Comparison of ENCODE assay signal across 30 cellular contexts in genomic region chrX:112967341-112967740, GRCh38.
DNase-seq lines count a peak whose midpoint lies in the region; ATAC-seq, FAIRE-seq and TF ChIP-seq lines count a peak whose summit lies in the region.
"Had no signal": no experiment of that assay in that cellular context is flagged by ENCODE, and none has a peak within 500 bp of the region (broad histone marks: within the 10 kb centered on the region; RNA-seq: fewer than 3 reads in every experiment).

No MANE protein-coding gene starts in this region.

- no peaks in the 10 kb centered on the region for H3K9me3 Mint-ChIP-seq in activated T-helper 17 cell treated with anti-CD3 and anti-CD28 coated beads, Interleukin-2, amount 50 U/mL, for 72 hours
- H3K9me3 Mint-ChIP-seq: CD8-positive, alpha-beta memory T cell; dendritic cell treated with granulocyte-macrophage colony-stimulating factor and Interleukin-4, amounts not matched to agents 40 ng/mL and 50 ng/mL, for 4 days; GM23338; natural killer cell; stimulated activated naive CD8-positive, alpha-beta T cell treated with anti-CD3 and anti-CD28 coated beads, Interleukin-15, amount 100 ng/mL, for 72 hours; T-helper 1 cell treated with Interleukin-12 subunit alpha and Interleukin-12 subunit beta and Interleukin-4 antibody, amounts not matched to agents 30 μg/mL and 1 μg/mL, for 36 hours had no signal

- TF ChIP-seq EP300 in HepG2 (IDR thresholded peaks at IDR 0.05; ENCODE audit: low read depth in 2 of 2, low read length in 2 of 2) (no peak), HepG2 (CRISPR knock-in tag; IDR thresholded peaks at IDR 0.05; ENCODE audit: borderline replicate concordance) (no peak)

- H3K27ac Mint-ChIP-seq in activated T-helper 17 cell treated with anti-CD3 and anti-CD28 coated beads, Interleukin-2, amount 50 U/mL, for 72 hours: no peak overlapping the region
- H3K27ac Mint-ChIP-seq: activated CD4-positive, alpha-beta T cell treated with anti-CD3 and anti-CD28 coated beads for 36 hours; CD8-positive, alpha-beta memory T cell; dendritic cell treated with granulocyte-macrophage colony-stimulating factor and Interleukin-4, amounts not matched to agents 40 ng/mL and 50 ng/mL, for 4 days; GM23338; natural killer cell; stimulated activated naive CD8-positive, alpha-beta T cell treated with anti-CD3 and anti-CD28 coated beads, Interleukin-15, amount 100 ng/mL, for 72 hours; T-helper 1 cell treated with Interleukin-12 subunit alpha and Interleukin-12 subunit beta and Interleukin-4 antibody, amounts not matched to agents 30 μg/mL and 1 μg/mL, for 36 hours had no signal

- TF ChIP-seq CTCF in HepG2 (CRISPR knock-in tag; IDR thresholded peaks at IDR 0.05): no peak
- no peak for TF ChIP-seq CTCF in right lobe of liver (IDR thresholded peaks at IDR 0.05)
- TF ChIP-seq CTCF in astrocyte of the spinal cord (IDR thresholded peaks at IDR 0.05; ENCODE audit: low read depth, low read length): no peak
- no peak for TF ChIP-seq CTCF in kidney epithelial cell (IDR thresholded peaks at IDR 0.05; ENCODE audit: insufficient read depth, low read length, poor library complexity, severe bottlenecking)
- TF ChIP-seq CTCF in dorsolateral prefrontal cortex (IDR thresholded peaks at IDR 0.05 in 54 of 56, conservative IDR thresholded peaks at IDR 0.05 in 2 of 56; ENCODE audit: low read depth in 1 of 56, partially characterized antibody in 56 of 56): no peak

- ATAC-seq in HepG2: no peak
- ATAC-seq in right lobe of liver: no peak
- no peak for ATAC-seq in activated T-helper 17 cell treated with anti-CD3 and anti-CD28 coated beads, Interleukin-2, amount 50 U/mL, for 72 hours (replicated peaks)
- ATAC-seq: activated CD4-positive, alpha-beta T cell treated with anti-CD3 and anti-CD28 coated beads for 36 hours; GM23338; heart right ventricle; left ventricle myocardium superior; natural killer cell; stimulated activated naive CD8-positive, alpha-beta T cell treated with anti-CD3 and anti-CD28 coated beads, Interleukin-15, amount 100 ng/mL, for 72 hours had no signal

- BruUV-seq in HepG2 (replicated peaks; lab: Mats Ljungman, UMichigan): no TSS peak

- H3K4me1 ChIP-seq in HepG2 (ENCODE audit: insufficient read depth, low read length): no peaks in the 10 kb centered on the region
- no peaks in the 10 kb centered on the region for H3K4me1 ChIP-seq in right lobe of liver
- H3K4me1 ChIP-seq: heart right ventricle, right atrium auricular region, thyroid gland had no signal

- FAIRE-seq in HepG2 (lab: Jason Lieb, UNC): no peak
- FAIRE-seq: HTR-8/SVneo had no signal

- TF ChIP-seq POLR2A in HepG2 (IDR thresholded peaks at IDR 0.05; ENCODE audit: insufficient read depth in 1 of 2, low read depth in 2 of 2, low read length in 2 of 2): no peak
- TF ChIP-seq POLR2A in right lobe of liver (IDR thresholded peaks at IDR 0.05): no peak

- H3K36me3 ChIP-seq in HepG2 (replicated peaks in 1 of 2; ENCODE audit: control insufficient read depth in 1 of 2, insufficient read depth in 2 of 2, low read length in 2 of 2): no peaks in the 10 kb centered on the region
- no peaks in the 10 kb centered on the region for H3K36me3 ChIP-seq in right lobe of liver
- no peaks in the 10 kb centered on the region for H3K36me3 ChIP-seq in kidney epithelial cell (ENCODE audit: control insufficient read depth, insufficient read depth, low read length)
- H3K36me3 ChIP-seq: heart right ventricle, right atrium auricular region, thyroid gland had no signal

- DNase-seq in HepG2 (ENCODE audit: low spot score) (peak; percentile 4), right lobe of liver (no peak), astrocyte of the spinal cord (ENCODE audit: low read depth, low spot score) (peak; percentile 1), kidney epithelial cell (ENCODE audit: low read depth) (peak; percentile 10), T-helper 2 cell (no peak), dorsolateral prefrontal cortex (no peak)
- no peak for DNase-seq in activated CD8-positive, alpha-beta memory T cell treated with anti-CD3 and anti-CD28 coated beads, Interleukin-2, amount 50 U/mL, for 4 hours
- DNase-seq: activated CD4-positive, alpha-beta T cell treated with anti-CD3 and anti-CD28 coated beads for 36 hours; activated naive CD4-positive, alpha-beta T cell treated with Interleukin-2 at 50 U/mL for 16 hours; activated T-cell treated with anti-CD3 and anti-CD28 coated beads, Interleukin-2, amount 50 U/mL, for 48 hours; CD8-positive, alpha-beta memory T cell; central memory CD4-positive, alpha-beta T cell; DMS53; GF-D8; heart right ventricle; left ventricle myocardium superior; natural killer cell; NCI-H1694 treated with DMSO at 0.1 percent for 48 hours; NCI-H2171; RPMI8226; stimulated activated naive CD8-positive, alpha-beta T cell treated with anti-CD3 and anti-CD28 coated beads, Interleukin-15, amount 100 ng/mL, for 72 hours; thyroid gland had no signal

- H3K4me2 ChIP-seq in HepG2 (ENCODE audit: low read depth, low read length): no peak overlapping the region
- H3K4me2 ChIP-seq: GM23338, KMS-11 had no signal

- no peaks in the 10 kb centered on the region for H4K20me1 ChIP-seq in HepG2 (ENCODE audit: insufficient read depth, low read length)

- 0% methylated on average over 1 of the region's 1 CpG for whole genome bisulfite sequencing in HepG2 (ENCODE audit: low lambda C conversion rate)
- WGBS in right lobe of liver (ENCODE audit: insufficient coverage, low coverage, low lambda C conversion rate, missing lambda C conversion rate): 86% methylated on average over 1 of the region's 1 CpG

- H2AFZ ChIP-seq in HepG2 (ENCODE audit: low read length): no peak overlapping the region
- H2AFZ ChIP-seq: GM23338 had no signal

- H3K27me3 ChIP-seq in HepG2 (ENCODE audit: control insufficient read depth in 1 of 2, insufficient read depth in 2 of 2, low read length in 2 of 2) (no peaks in the 10 kb centered on the region), right lobe of liver (no peaks in the 10 kb centered on the region), kidney epithelial cell (ENCODE audit: control insufficient read depth, insufficient read depth, low read length) (no peaks in the 10 kb centered on the region), dorsolateral prefrontal cortex (peaks cover 0 to 87% (median 35%) of the 10 kb centered on the region in 45 donors)
- H3K27me3 ChIP-seq: right atrium auricular region, thyroid gland had no signal

- H3K36me3 Mint-ChIP-seq in activated T-helper 17 cell treated with anti-CD3 and anti-CD28 coated beads, Interleukin-2, amount 50 U/mL, for 72 hours (ENCODE audit: low read depth): no peaks in the 10 kb centered on the region
- H3K36me3 Mint-ChIP-seq: CD8-positive, alpha-beta memory T cell; natural killer cell had no signal

- CTCF ChIA-PET in HepG2 (lab: Yijun Ruan, JAX; ENCODE audit: low intra/inter-chr PET ratio, low total read pairs): no interaction called here

- H3K9ac ChIP-seq in HepG2 (ENCODE audit: insufficient read depth, low read depth, low read length): no peak overlapping the region
- H3K9ac ChIP-seq: KMS-11 had no signal

- in situ Hi-C loops in HepG2 (cut with HindIII; ENCODE audit: extremely low pct_ligation_motif_present, low pct_unique_long_range_greater_than_20kb): no loop called here
- in situ Hi-C loops in astrocyte of the spinal cord (cut with HindIII; ENCODE audit: low sequenced_read_pairs): no loop called here

- H3K9me3 ChIP-seq in HepG2 (ENCODE audit: low read length) (no peaks in the 10 kb centered on the region), right lobe of liver (no peaks in the 10 kb centered on the region)
- H3K9me3 ChIP-seq: heart right ventricle, right atrium auricular region, thyroid gland had no signal

- H3K27me3 Mint-ChIP-seq in activated T-helper 17 cell treated with anti-CD3 and anti-CD28 coated beads, Interleukin-2, amount 50 U/mL, for 72 hours: no peaks in the 10 kb centered on the region
- H3K27me3 Mint-ChIP-seq: activated CD4-positive, alpha-beta T cell treated with anti-CD3 and anti-CD28 coated beads for 36 hours; CD8-positive, alpha-beta memory T cell; dendritic cell treated with granulocyte-macrophage colony-stimulating factor and Interleukin-4, amounts not matched to agents 40 ng/mL and 50 ng/mL, for 4 days; stimulated activated naive CD8-positive, alpha-beta T cell treated with anti-CD3 and anti-CD28 coated beads, Interleukin-15, amount 100 ng/mL, for 72 hours had no signal

- H3K79me2 ChIP-seq in HepG2 (ENCODE audit: insufficient read depth, low read length): no peaks in the 10 kb centered on the region

- H3K4me3 ChIP-seq in HepG2 (replicated peaks in 1 of 3; ENCODE audit: insufficient read depth in 1 of 3, low read depth in 2 of 3, low read length in 3 of 3) (no peak overlapping the region), right lobe of liver (no peak overlapping the region), astrocyte of the spinal cord (ENCODE audit: low read depth, low read length) (no peak overlapping the region), kidney epithelial cell (ENCODE audit: low read depth, low read length) (no peak overlapping the region), dorsolateral prefrontal cortex (no peak overlapping the region)
- H3K4me3 ChIP-seq: GM23338, heart right ventricle, right atrium auricular region, thyroid gland had no signal

- H3K27ac ChIP-seq in HepG2 (ENCODE audit: extremely low read length, insufficient read depth, low read length): no peak overlapping the region
- H3K27ac ChIP-seq in right lobe of liver: no peak overlapping the region
- no peak overlapping the region for H3K27ac ChIP-seq in dorsolateral prefrontal cortex
- H3K27ac ChIP-seq: 22Rv1, heart right ventricle, KMS-11, right atrium auricular region, thyroid gland had no signal

- POLR2A ChIA-PET in HepG2 (lab: Yijun Ruan, JAX): no interaction called here

- no peak for TF ChIP-seq RAD21 in HepG2 (CRISPR knock-in tag; IDR thresholded peaks at IDR 0.05)

- no peaks in the 10 kb centered on the region for H3K4me1 Mint-ChIP-seq in activated T-helper 17 cell treated with anti-CD3 and anti-CD28 coated beads, Interleukin-2, amount 50 U/mL, for 72 hours
- H3K4me1 Mint-ChIP-seq: activated CD4-positive, alpha-beta T cell treated with anti-CD3 and anti-CD28 coated beads for 36 hours; CD8-positive, alpha-beta memory T cell; natural killer cell; stimulated activated naive CD8-positive, alpha-beta T cell treated with anti-CD3 and anti-CD28 coated beads, Interleukin-15, amount 100 ng/mL, for 72 hours had no signal

- intact Hi-C loops in HepG2 (cut with micrococcal nuclease; ENCODE audit: unreplicated experiment) (no loop called here), right lobe of liver (cut with DNase I) (no loop called here), dorsolateral prefrontal cortex (cut with DNase I) (no loop called here)

- H3K4me3 Mint-ChIP-seq in activated T-helper 17 cell treated with anti-CD3 and anti-CD28 coated beads, Interleukin-2, amount 50 U/mL, for 72 hours: no peak overlapping the region
- H3K4me3 Mint-ChIP-seq: activated CD4-positive, alpha-beta T cell treated with anti-CD3 and anti-CD28 coated beads for 36 hours; CD8-positive, alpha-beta memory T cell; dendritic cell treated with granulocyte-macrophage colony-stimulating factor and Interleukin-4, amounts not matched to agents 40 ng/mL and 50 ng/mL, for 4 days; GM23338; natural killer cell; stimulated activated naive CD8-positive, alpha-beta T cell treated with anti-CD3 and anti-CD28 coated beads, Interleukin-15, amount 100 ng/mL, for 72 hours; T-helper 1 cell treated with Interleukin-12 subunit alpha and Interleukin-12 subunit beta and Interleukin-4 antibody, amounts not matched to agents 30 μg/mL and 1 μg/mL, for 36 hours had no signal

Comparison
In these comparisons a context has a peak if more than half of its experiments do, and no peak if none do; other contexts are left out.
1. DNase-seq: peak in HepG2 (single experiment), astrocyte of the spinal cord (single experiment) and kidney epithelial cell (single experiment); none in right lobe of liver (0 of 3), T-helper 2 cell (0 of 5), activated CD8-positive, alpha-beta memory T cell treated with anti-CD3 and anti-CD28 coated beads, Interleukin-2, amount 50 U/mL, for 4 hours (single experiment) and dorsolateral prefrontal cortex (0 of 10).